In genomic region chr1:146051452-146051852, GRCh38 we compare ENCODE assay signal across 8 cellular contexts. TPM values are rescaled to one million over a fixed set of nuclear protein-coding genes. Genes with fewer than 3 reads are reported as not detected.
A peak's percentile ranks its signal among the peaks of the same experiment; 100 is the strongest.
DNase-seq lines count a peak whose midpoint lies in the region; ATAC-seq and TF ChIP-seq lines count a peak whose summit lies in the region.

No MANE protein-coding gene starts in this region.

- DNase-seq in activated T-cell treated with anti-CD3 and anti-CD28 coated beads, Interleukin-2, amount 50 U/mL, for 72 hours: peak; percentile 54 to 69
- DNase-seq in activated T-cell treated with anti-CD3 and anti-CD28 coated beads for 4 hours: no peak
- no peak for DNase-seq in astrocyte of the cerebellum (ENCODE audit: low read depth)
- peak in 1 of 2 donors; percentile 34 for DNase-seq in upper lobe of left lung
- DNase-seq in NCI-H2171 treated with DMSO at 0.1 percent for 48 hours (lab: John Stamatoyannopoulos, UW): no peak

- H3K4me3 ChIP-seq in astrocyte of the cerebellum (ENCODE audit: low read depth, low read length) (peak overlapping the region; percentile 25), liver (ENCODE audit: low read depth in 1 of 3, low read length in 3 of 3) (peak overlapping the region in 2 of 3 donors; percentile 36 to 43), upper lobe of left lung (peak overlapping the region in 3 of 4 donors; percentile 28 to 50 (median 45))

- peak overlapping the region; percentile 30 to 81 for H3K9ac ChIP-seq in liver (ENCODE audit: low read depth in 1 of 2, low read length in 2 of 2)

- H3K27ac Mint-ChIP-seq in activated T-cell treated with anti-CD3 and anti-CD28 coated beads, Interleukin-2, amount 50 U/mL, for 72 hours: peak overlapping the region; percentile 99

- peaks cover 20% of the 10 kb centered on the region for H3K4me1 Mint-ChIP-seq in activated T-cell treated with anti-CD3 and anti-CD28 coated beads, Interleukin-2, amount 50 U/mL, for 72 hours (ENCODE audit: low read depth)

- 30% methylated on average over 15 of the region's 15 CpGs for WGBS in liver
- 64 to 68% methylated on average over 15 of the region's 15 CpGs for WGBS in upper lobe of left lung, 2 donors

- TF ChIP-seq CTCF in astrocyte of the cerebellum (IDR thresholded peaks at IDR 0.05; ENCODE audit: low read depth, low read length, missing control alignments): no peak
- no peak for TF ChIP-seq CTCF in liver (IDR thresholded peaks at IDR 0.05; ENCODE audit: low read depth, low read length, missing input control)
- TF ChIP-seq CTCF in upper lobe of left lung (IDR thresholded peaks at IDR 0.05): no peak

- no peaks in the 10 kb centered on the region for H3K27me3 Mint-ChIP-seq in activated T-cell treated with anti-CD3 and anti-CD28 coated beads, Interleukin-2, amount 50 U/mL, for 72 hours (ENCODE audit: low read depth)

- H3K4me1 ChIP-seq in liver (ENCODE audit: control insufficient read depth in 4 of 4, insufficient read depth in 4 of 4, low read length in 3 of 4) (peaks cover 11 to 22% (median 13%) of the 10 kb centered on the region in 4 donors), upper lobe of left lung (peaks cover 0 to 16% (median 0%) of the 10 kb centered on the region in 4 donors)

- H3K36me3 Mint-ChIP-seq in activated T-cell treated with anti-CD3 and anti-CD28 coated beads, Interleukin-2, amount 50 U/mL, for 72 hours (ENCODE audit: insufficient read depth in 2 of 2): no peaks in the 10 kb centered on the region

- TF ChIP-seq EP300 in upper lobe of left lung (IDR thresholded peaks at IDR 0.05): no peak

- no peak for TF ChIP-seq RAD21 in liver (IDR thresholded peaks at IDR 0.05)

- H3K27me3 ChIP-seq in liver (ENCODE audit: control insufficient read depth in 4 of 4, insufficient read depth in 4 of 4, low read length in 3 of 4) (no peaks in the 10 kb centered on the region), upper lobe of left lung (no peaks in the 10 kb centered on the region)

- H3K9me3 ChIP-seq in liver (ENCODE audit: control insufficient read depth in 4 of 4, low read length in 3 of 4) (no peaks in the 10 kb centered on the region), upper lobe of left lung (no peaks in the 10 kb centered on the region)

- no peak for TF ChIP-seq POLR2A in upper lobe of left lung (IDR thresholded peaks at IDR 0.05)

- H3K27ac ChIP-seq in liver (ENCODE audit: low read depth in 1 of 2, low read length in 2 of 2) (peak overlapping the region; percentile 79 to 94), upper lobe of left lung (peak overlapping the region; percentile 78 to 88 (median 85))

- H3K9me3 Mint-ChIP-seq in activated T-cell treated with anti-CD3 and anti-CD28 coated beads, Interleukin-2, amount 50 U/mL, for 72 hours: no peaks in the 10 kb centered on the region

- in situ Hi-C loops in astrocyte of the cerebellum (cut with HindIII; ENCODE audit: low sequenced_read_pairs): no loop called here

- H3K36me3 ChIP-seq in liver (ENCODE audit: control insufficient read depth in 4 of 4, insufficient read depth in 3 of 4, low read depth in 1 of 4, low read length in 3 of 4) (no peaks in the 10 kb centered on the region), upper lobe of left lung (no peaks in the 10 kb centered on the region)

- H3K4me3 Mint-ChIP-seq in activated T-cell treated with anti-CD3 and anti-CD28 coated beads, Interleukin-2, amount 50 U/mL, for 72 hours: peak overlapping the region; percentile 87 to 95

- ATAC-seq in activated T-cell treated with anti-CD3 and anti-CD28 coated beads, Interleukin-2, amount 50 U/mL, for 72 hours (replicated peaks in 1 of 2): peak in 1 of 2 donors; percentile 67
- ATAC-seq in upper lobe of left lung (ENCODE audit: low FRiP score in 2 of 2): peak in 1 of 2 donors; percentile 49
- ATAC-seq in HG02981 (IDR thresholded peaks at IDR 0.05; ENCODE audit: unreplicated experiment): no peak
- ATAC-seq in GM21723 (IDR thresholded peaks at IDR 0.05; ENCODE audit: unreplicated experiment): no peak

TF ChIP-seq in liver, 16 proteins besides CTCF, POLR2A, EP300 and RAD21:
- TF ChIP-seq, protein P1, sequence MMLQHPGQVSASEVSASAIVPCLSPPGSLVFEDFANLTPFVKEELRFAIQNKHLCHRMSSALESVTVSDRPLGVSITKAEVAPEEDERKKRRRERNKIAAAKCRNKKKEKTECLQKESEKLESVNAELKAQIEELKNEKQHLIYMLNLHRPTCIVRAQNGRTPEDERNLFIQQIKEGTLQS (IDR thresholded peaks at IDR 0.05): peak; percentile 7
- no peak for TF ChIP-seq TAF1 (conservative IDR thresholded peaks at IDR 0.05)
- TF ChIP-seq MAX (IDR thresholded peaks at IDR 0.05): no peak
- TF ChIP-seq JUND (IDR thresholded peaks at IDR 0.05): no peak
- TF ChIP-seq HNF4G (IDR thresholded peaks at IDR 0.05): no peak
- TF ChIP-seq FOXA1 (IDR thresholded peaks at IDR 0.05): no peak
- no peak for TF ChIP-seq EGR1 (IDR thresholded peaks at IDR 0.05; ENCODE audit: low read depth in 2 of 2)
- TF ChIP-seq SP1 (IDR thresholded peaks at IDR 0.05): no peak
TF ChIP-seq in liver: peak in this region for 1.

RNA-seq across cellular contexts. Expression of gene HJV, which starts 29.9 kb away (rescaled TPM):
- total RNA-seq in activated T-cell treated with anti-CD3 and anti-CD28 coated beads, Interleukin-2, amount 50 U/mL, for 72 hours: not detected
- 10 to 100 TPM; 68.0 to 80.5 TPM for total RNA-seq in liver
- 100 to 1,000 TPM; 115 to 138 TPM for polyA plus RNA-seq in liver
- total RNA-seq in upper lobe of left lung: not detected

RNA-seq across cellular contexts. Expression of gene TXNIP, which starts 55.1 kb away (rescaled TPM):
- total RNA-seq in activated T-cell treated with anti-CD3 and anti-CD28 coated beads, Interleukin-2, amount 50 U/mL, for 72 hours: 100 to 1,000 TPM; 141 to 212 TPM
- total RNA-seq in liver: 100 to 1,000 TPM in 1 of 2 donors, 10 to 100 TPM in 1; 84.7 to 223 TPM
- polyA plus RNA-seq in liver: 10 to 100 TPM; 53.8 to 99.2 TPM
- 1,000 to 10,000 TPM in 3 of 6 donors, 100 to 1,000 TPM in 3; 703 to 1,481 (median 910) TPM for total RNA-seq in upper lobe of left lung

Comparison
In these comparisons a context has a peak if more than half of its experiments do, and no peak if none do; other contexts are left out.
1. DNase-seq: peak in activated T-cell treated with anti-CD3 and anti-CD28 coated beads, Interleukin-2, amount 50 U/mL, for 72 hours (2 of 2); none in activated T-cell treated with anti-CD3 and anti-CD28 coated beads for 4 hours (single experiment), astrocyte of the cerebellum (single experiment) and NCI-H2171 treated with DMSO at 0.1 percent for 48 hours (single experiment).
2. RNA of gene HJV, which starts 29.9 kb away (total RNA-seq): 68.0 to 80.5 TPM in liver; not detected in activated T-cell treated with anti-CD3 and anti-CD28 coated beads, Interleukin-2, amount 50 U/mL, for 72 hours and not detected in upper lobe of left lung; every median in the first group is over 10 times any median in the second.
3. Peak in every context shown above with its lines, with median percentiles within 50 percentile points of each other: H3K4me3 ChIP-seq.